In genomic region chr3:9955067-9955502, GRCh38 we compare ENCODE assay signal across 1 cellular context.
TF ChIP-seq lines count a peak whose summit lies in the region.

No MANE protein-coding gene starts in this region.

TF ChIP-seq in HCT116, 20 proteins besides CTCF, POLR2A, EP300 and RAD21:
- no peak for TF ChIP-seq EZH2 (IDR thresholded peaks at IDR 0.05)
- TF ChIP-seq, protein P1, sequence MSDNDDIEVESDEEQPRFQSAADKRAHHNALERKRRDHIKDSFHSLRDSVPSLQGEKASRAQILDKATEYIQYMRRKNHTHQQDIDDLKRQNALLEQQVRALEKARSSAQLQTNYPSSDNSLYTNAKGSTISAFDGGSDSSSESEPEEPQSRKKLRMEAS (IDR thresholded peaks at IDR 0.05): no peak
- TF ChIP-seq ATF3 (IDR thresholded peaks at IDR 0.05): no peak
- TF ChIP-seq ZNF274 (IDR thresholded peaks at IDR 0.05; ENCODE audit: low read depth, low read length): no peak
- no peak for TF ChIP-seq EZH2phosphoT487 (IDR thresholded peaks at IDR 0.05; ENCODE audit: borderline replicate concordance)
- no peak for TF ChIP-seq FOSL1 (IDR thresholded peaks at IDR 0.05; ENCODE audit: low read depth)
- TF ChIP-seq SP1 (IDR thresholded peaks at IDR 0.05; ENCODE audit: low read depth): no peak
- no peak for TF ChIP-seq POLR2AphosphoS5 (IDR thresholded peaks at IDR 0.05; ENCODE audit: low read depth, low read length)
- no peak for TF ChIP-seq ZFX (IDR thresholded peaks at IDR 0.05)
- no peak for TF ChIP-seq CEBPB (IDR thresholded peaks at IDR 0.05; ENCODE audit: low read depth)
- no peak for TF ChIP-seq SRF (IDR thresholded peaks at IDR 0.05; ENCODE audit: low read depth)
- TF ChIP-seq, protein P2, sequence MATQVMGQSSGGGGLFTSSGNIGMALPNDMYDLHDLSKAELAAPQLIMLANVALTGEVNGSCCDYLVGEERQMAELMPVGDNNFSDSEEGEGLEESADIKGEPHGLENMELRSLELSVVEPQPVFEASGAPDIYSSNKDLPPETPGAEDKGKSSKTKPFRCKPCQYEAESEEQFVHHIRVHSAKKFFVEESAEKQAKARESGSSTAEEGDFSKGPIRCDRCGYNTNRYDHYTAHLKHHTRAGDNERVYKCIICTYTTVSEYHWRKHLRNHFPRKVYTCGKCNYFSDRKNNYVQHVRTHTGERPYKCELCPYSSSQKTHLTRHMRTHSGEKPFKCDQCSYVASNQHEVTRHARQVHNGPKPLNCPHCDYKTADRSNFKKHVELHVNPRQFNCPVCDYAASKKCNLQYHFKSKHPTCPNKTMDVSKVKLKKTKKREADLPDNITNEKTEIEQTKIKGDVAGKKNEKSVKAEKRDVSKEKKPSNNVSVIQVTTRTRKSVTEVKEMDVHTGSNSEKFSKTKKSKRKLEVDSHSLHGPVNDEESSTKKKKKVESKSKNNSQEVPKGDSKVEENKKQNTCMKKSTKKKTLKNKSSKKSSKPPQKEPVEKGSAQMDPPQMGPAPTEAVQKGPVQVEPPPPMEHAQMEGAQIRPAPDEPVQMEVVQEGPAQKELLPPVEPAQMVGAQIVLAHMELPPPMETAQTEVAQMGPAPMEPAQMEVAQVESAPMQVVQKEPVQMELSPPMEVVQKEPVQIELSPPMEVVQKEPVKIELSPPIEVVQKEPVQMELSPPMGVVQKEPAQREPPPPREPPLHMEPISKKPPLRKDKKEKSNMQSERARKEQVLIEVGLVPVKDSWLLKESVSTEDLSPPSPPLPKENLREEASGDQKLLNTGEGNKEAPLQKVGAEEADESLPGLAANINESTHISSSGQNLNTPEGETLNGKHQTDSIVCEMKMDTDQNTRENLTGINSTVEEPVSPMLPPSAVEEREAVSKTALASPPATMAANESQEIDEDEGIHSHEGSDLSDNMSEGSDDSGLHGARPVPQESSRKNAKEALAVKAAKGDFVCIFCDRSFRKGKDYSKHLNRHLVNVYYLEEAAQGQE (IDR thresholded peaks at IDR 0.05; ENCODE audit: low read depth): no peak
- TF ChIP-seq TCF7L2 (IDR thresholded peaks at IDR 0.05; ENCODE audit: borderline replicate concordance, extremely low read depth, insufficient read depth, insufficient read length): no peak
- no peak for TF ChIP-seq CBX3 (IDR thresholded peaks at IDR 0.05; ENCODE audit: low read depth)
TF ChIP-seq in HCT116: peak in this region for 0.
